31 cellular contexts compared by ENCODE assay signal in the genomic region with DNA sequence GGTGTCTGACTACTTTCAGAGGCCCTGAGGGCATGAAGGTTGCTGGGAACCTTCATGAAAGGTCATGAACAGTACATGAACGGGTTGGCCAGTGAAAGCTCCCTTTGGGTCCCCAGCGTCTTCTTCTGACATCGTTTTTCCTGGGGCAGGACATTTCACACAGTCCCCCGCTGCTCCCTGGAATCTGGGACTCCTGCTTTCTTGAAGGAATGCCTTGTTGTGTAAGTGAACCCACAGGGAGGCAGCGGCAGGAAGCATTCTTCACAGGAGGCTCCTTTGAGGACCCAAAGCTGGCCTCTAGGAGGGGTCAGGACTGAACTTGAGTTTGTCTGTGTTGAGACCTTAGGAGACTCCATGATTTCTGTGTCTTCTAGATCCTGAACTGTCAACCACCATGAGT.
"Had no signal": no experiment of that assay in that cellular context is flagged by ENCODE, and none has a peak within 500 bp of the region (broad histone marks: within the 10 kb centered on the region; RNA-seq: fewer than 3 reads in every experiment).

No MANE protein-coding gene starts in this region.

- H3K27ac ChIP-seq: epithelial cell of prostate, esophagus squamous epithelium, parathyroid adenoma, psoas muscle, right atrium auricular region, upper lobe of left lung, WERI-Rb-1 had no signal

- H3K27ac Mint-ChIP-seq: activated CD4-positive, alpha-beta memory T cell treated with anti-CD3 and anti-CD28 coated beads for 36 hours; activated CD4-positive, alpha-beta T cell treated with anti-CD3 and anti-CD28 coated beads, Interleukin-2, amount 10 ng/mL, durations not matched to agents 24 days and 14 days; activated naive CD4-positive, alpha-beta T cell treated with anti-CD3 and anti-CD28 coated beads, Interleukin-2, amount 10 ng/mL, durations not matched to agents 7 days and 5 days; activated naive CD8-positive, alpha-beta T cell treated with anti-CD3 and anti-CD28 coated beads, Interleukin-2, amount 10 ng/mL, durations not matched to agents 7 days and 5 days; activated T-cell treated with anti-CD3 and anti-CD28 coated beads, Interleukin-2, amount 50 U/mL, for 24 hours; mesothelial cell of epicardium; naive thymus-derived CD8-positive, alpha-beta T cell; stimulated activated effector memory CD8-positive, alpha-beta T cell treated with anti-CD3 and anti-CD28 coated beads, Interleukin-12 subunit alpha, Interleukin-12 subunit beta, amount 100 ng/mL, for 72 hours; stimulated activated naive CD8-positive, alpha-beta T cell treated with anti-CD3 and anti-CD28 coated beads, Interleukin-15, Interleukin-2, amounts not matched to agents 100 ng/mL and 50 ng/mL, for 24 hours; T-helper 1 cell treated with Interleukin-12 subunit alpha and Interleukin-12 subunit beta and Interleukin-4 antibody, amounts not matched to agents 30 μg/mL and 1 μg/mL, for 36 hours had no signal

- H2AFZ ChIP-seq: parathyroid adenoma had no signal

- H3K9me3 ChIP-seq: esophagus squamous epithelium, psoas muscle, right atrium auricular region, upper lobe of left lung had no signal

- H3K36me3 ChIP-seq: esophagus squamous epithelium, right atrium auricular region, upper lobe of left lung, WERI-Rb-1 had no signal

- H3K27me3 ChIP-seq: esophagus squamous epithelium, right atrium auricular region, upper lobe of left lung had no signal

- H3K36me3 Mint-ChIP-seq: activated CD4-positive, alpha-beta memory T cell treated with anti-CD3 and anti-CD28 coated beads for 36 hours; activated naive CD4-positive, alpha-beta T cell treated with anti-CD3 and anti-CD28 coated beads, Interleukin-2, amount 10 ng/mL, durations not matched to agents 7 days and 5 days; activated naive CD8-positive, alpha-beta T cell treated with anti-CD3 and anti-CD28 coated beads, Interleukin-2, amount 10 ng/mL, durations not matched to agents 7 days and 5 days; mesothelial cell of epicardium; naive thymus-derived CD8-positive, alpha-beta T cell; stimulated activated effector memory CD8-positive, alpha-beta T cell treated with anti-CD3 and anti-CD28 coated beads, Interleukin-12 subunit alpha, Interleukin-12 subunit beta, amount 100 ng/mL, for 72 hours had no signal

- H3K79me2 ChIP-seq: parathyroid adenoma had no signal

- ATAC-seq: left cardiac atrium; naive thymus-derived CD8-positive, alpha-beta T cell; psoas muscle; stimulated activated effector memory CD8-positive, alpha-beta T cell treated with anti-CD3 and anti-CD28 coated beads, Interleukin-12 subunit alpha, Interleukin-12 subunit beta, amount 100 ng/mL, for 72 hours had no signal

- H3K9me3 Mint-ChIP-seq: activated CD4-positive, alpha-beta memory T cell treated with anti-CD3 and anti-CD28 coated beads for 36 hours; activated CD4-positive, alpha-beta T cell treated with anti-CD3 and anti-CD28 coated beads, Interleukin-2, amount 10 ng/mL, durations not matched to agents 24 days and 14 days; activated naive CD8-positive, alpha-beta T cell treated with anti-CD3 and anti-CD28 coated beads, Interleukin-2, amount 10 ng/mL, durations not matched to agents 7 days and 5 days; activated T-cell treated with anti-CD3 and anti-CD28 coated beads, Interleukin-2, amount 50 U/mL, for 24 hours; stimulated activated naive CD8-positive, alpha-beta T cell treated with anti-CD3 and anti-CD28 coated beads, Interleukin-15, Interleukin-2, amounts not matched to agents 100 ng/mL and 50 ng/mL, for 24 hours; T-helper 1 cell treated with Interleukin-12 subunit alpha and Interleukin-12 subunit beta and Interleukin-4 antibody, amounts not matched to agents 30 μg/mL and 1 μg/mL, for 36 hours had no signal

- H3K4me1 Mint-ChIP-seq: activated CD4-positive, alpha-beta T cell treated with anti-CD3 and anti-CD28 coated beads, Interleukin-2, amount 10 ng/mL, durations not matched to agents 24 days and 14 days; activated naive CD4-positive, alpha-beta T cell treated with anti-CD3 and anti-CD28 coated beads, Interleukin-2, amount 10 ng/mL, durations not matched to agents 7 days and 5 days; activated naive CD8-positive, alpha-beta T cell treated with anti-CD3 and anti-CD28 coated beads, Interleukin-2, amount 10 ng/mL, durations not matched to agents 7 days and 5 days; central memory CD8-positive, alpha-beta T cell; naive thymus-derived CD8-positive, alpha-beta T cell; neural crest cell; stimulated activated effector memory CD8-positive, alpha-beta T cell treated with anti-CD3 and anti-CD28 coated beads, Interleukin-12 subunit alpha, Interleukin-12 subunit beta, amount 100 ng/mL, for 72 hours had no signal

- H3K4me3 ChIP-seq: esophagus squamous epithelium, psoas muscle, right atrium auricular region, upper lobe of left lung had no signal

- H3K27me3 Mint-ChIP-seq: activated CD4-positive, alpha-beta memory T cell treated with anti-CD3 and anti-CD28 coated beads for 36 hours; activated CD4-positive, alpha-beta T cell treated with anti-CD3 and anti-CD28 coated beads, Interleukin-2, amount 10 ng/mL, durations not matched to agents 24 days and 14 days; activated naive CD4-positive, alpha-beta T cell treated with anti-CD3 and anti-CD28 coated beads, Interleukin-2, amount 10 ng/mL, durations not matched to agents 7 days and 5 days; activated naive CD8-positive, alpha-beta T cell treated with anti-CD3 and anti-CD28 coated beads, Interleukin-2, amount 10 ng/mL, durations not matched to agents 7 days and 5 days; activated T-cell treated with anti-CD3 and anti-CD28 coated beads, Interleukin-2, amount 50 U/mL, for 24 hours; central memory CD8-positive, alpha-beta T cell; stimulated activated naive CD8-positive, alpha-beta T cell treated with anti-CD3 and anti-CD28 coated beads, Interleukin-15, Interleukin-2, amounts not matched to agents 100 ng/mL and 50 ng/mL, for 24 hours had no signal

- DNase-seq: activated CD4-positive, alpha-beta memory T cell treated with anti-CD3 and anti-CD28 coated beads for 36 hours; activated CD4-positive, alpha-beta T cell treated with anti-CD3 and anti-CD28 coated beads, Interleukin-2, amount 10 ng/mL, durations not matched to agents 24 days and 14 days; activated CD4-positive, CD25-positive, alpha-beta regulatory T cell treated with anti-CD3 and anti-CD28 coated beads, Interleukin-2, amount 50 U/mL, for 72 hours; activated CD8-positive, alpha-beta memory T cell treated with anti-CD3 and anti-CD28 coated beads, Interleukin-2, amount 50 U/mL, for 4 hours; activated gamma-delta T cell; activated naive CD4-positive, alpha-beta T cell treated with anti-CD3 and anti-CD28 coated beads, Interleukin-2, amount 10 ng/mL, durations not matched to agents 7 days and 5 days; activated naive CD8-positive, alpha-beta T cell treated with anti-CD3 and anti-CD28 coated beads, Interleukin-2, amount 10 ng/mL, durations not matched to agents 7 days and 5 days; activated T-cell treated with anti-CD3 and anti-CD28 coated beads, Interleukin-2, amount 50 U/mL, for 24 hours; amniotic stem cell; dermis blood vessel endothelial cell; effector CD4-positive, alpha-beta T cell; esophagus squamous epithelium; foreskin melanocyte; left cardiac atrium; naive thymus-derived CD8-positive, alpha-beta T cell; nucleus accumbens; psoas muscle; stimulated activated CD4-positive, alpha-beta T cell treated with anti-CD3 and anti-CD28 coated beads, Interleukin-4, amount 100 ng/mL, for 24 hours; SW 1271; T-helper 9 cell; upper lobe of left lung; WERI-Rb-1 had no signal

- H3K4me1 ChIP-seq: esophagus squamous epithelium, parathyroid adenoma, psoas muscle, right atrium auricular region, upper lobe of left lung had no signal

- H3K9ac ChIP-seq: parathyroid adenoma had no signal

- H3K4me3 Mint-ChIP-seq: activated CD4-positive, alpha-beta memory T cell treated with anti-CD3 and anti-CD28 coated beads for 36 hours; activated CD4-positive, alpha-beta T cell treated with anti-CD3 and anti-CD28 coated beads, Interleukin-2, amount 10 ng/mL, durations not matched to agents 24 days and 14 days; activated naive CD4-positive, alpha-beta T cell treated with anti-CD3 and anti-CD28 coated beads, Interleukin-2, amount 10 ng/mL, durations not matched to agents 7 days and 5 days; activated naive CD8-positive, alpha-beta T cell treated with anti-CD3 and anti-CD28 coated beads, Interleukin-2, amount 10 ng/mL, durations not matched to agents 7 days and 5 days; activated T-cell treated with anti-CD3 and anti-CD28 coated beads, Interleukin-2, amount 50 U/mL, for 24 hours; central memory CD8-positive, alpha-beta T cell; mesothelial cell of epicardium; naive thymus-derived CD8-positive, alpha-beta T cell; neural crest cell; stimulated activated effector memory CD8-positive, alpha-beta T cell treated with anti-CD3 and anti-CD28 coated beads, Interleukin-12 subunit alpha, Interleukin-12 subunit beta, amount 100 ng/mL, for 72 hours; stimulated activated naive CD8-positive, alpha-beta T cell treated with anti-CD3 and anti-CD28 coated beads, Interleukin-15, Interleukin-2, amounts not matched to agents 100 ng/mL and 50 ng/mL, for 24 hours; T-helper 1 cell treated with Interleukin-12 subunit alpha and Interleukin-12 subunit beta and Interleukin-4 antibody, amounts not matched to agents 30 μg/mL and 1 μg/mL, for 36 hours had no signal
